10 cellular contexts compared by ENCODE assay signal in genomic region chr18:2969695-2970094, GRCh38. TPM values are rescaled to one million over a fixed set of nuclear protein-coding genes. Genes with fewer than 3 reads are reported as not detected.
DNase-seq lines count a peak whose midpoint lies in the region; ATAC-seq and TF ChIP-seq lines count a peak whose summit lies in the region.
"Had no signal": no experiment of that assay in that cellular context is flagged by ENCODE, and none has a peak within 500 bp of the region (broad histone marks: within the 10 kb centered on the region; RNA-seq: fewer than 3 reads in every experiment).

No MANE protein-coding gene starts in this region.

- peaks cover 7% of the 10 kb centered on the region for H3K36me3 ChIP-seq in CD4-positive, CD25-positive, alpha-beta regulatory T cell (ENCODE audit: control insufficient read depth, insufficient read depth, low read length)
- H3K36me3 ChIP-seq in Loucy (ENCODE audit: insufficient read depth, low read length), result no peaks in the 10 kb centered on the region
- H3K36me3 ChIP-seq: left ventricle myocardium inferior had no signal

- no peaks in the 10 kb centered on the region for H3K9me2 ChIP-seq in Loucy (replicated peaks; ENCODE audit: low read depth, low read length)

- peaks cover 12% of the 10 kb centered on the region for H3K36me3 Mint-ChIP-seq in CD4-positive, CD25-positive, alpha-beta regulatory T cell
- peaks cover 65% of the 10 kb centered on the region for H3K36me3 Mint-ChIP-seq in activated naive CD8-positive, alpha-beta T cell treated with anti-CD3 and anti-CD28 coated beads for 36 hours
- H3K36me3 Mint-ChIP-seq in natural killer cell treated with Interleukin-12 subunit alpha and Interleukin-12 subunit beta and Interleukin-15 and Interleukin-18, amount 100 ng/mL, for 72 hours, result no peaks in the 10 kb centered on the region
- H3K36me3 Mint-ChIP-seq in glutamatergic neuron (ENCODE audit: unreplicated experiment), result no peaks in the 10 kb centered on the region

- peaks cover 19% of the 10 kb centered on the region for H4K20me1 ChIP-seq in Loucy (ENCODE audit: insufficient read depth, low read length, poor library complexity, severe bottlenecking)

- no peaks in the 10 kb centered on the region for H3K27me3 Mint-ChIP-seq in CD4-positive, CD25-positive, alpha-beta regulatory T cell
- H3K27me3 Mint-ChIP-seq in activated naive CD8-positive, alpha-beta T cell treated with anti-CD3 and anti-CD28 coated beads for 36 hours, result no peaks in the 10 kb centered on the region
- H3K27me3 Mint-ChIP-seq in natural killer cell treated with Interleukin-12 subunit alpha and Interleukin-12 subunit beta and Interleukin-15 and Interleukin-18, amount 100 ng/mL, for 72 hours, result no peaks in the 10 kb centered on the region
- no peaks in the 10 kb centered on the region for H3K27me3 Mint-ChIP-seq in glutamatergic neuron (ENCODE audit: unreplicated experiment)

- H3K4me1 Mint-ChIP-seq in CD4-positive, CD25-positive, alpha-beta regulatory T cell, result peaks cover 38 to 99% (median 73%) of the 10 kb centered on the region in 4 donors
- peaks cover 82% of the 10 kb centered on the region for H3K4me1 Mint-ChIP-seq in activated naive CD8-positive, alpha-beta T cell treated with anti-CD3 and anti-CD28 coated beads for 36 hours
- H3K4me1 Mint-ChIP-seq in natural killer cell treated with Interleukin-12 subunit alpha and Interleukin-12 subunit beta and Interleukin-15 and Interleukin-18, amount 100 ng/mL, for 72 hours (ENCODE audit: low read depth in 2 of 2), result peaks cover 69 to 71% of the 10 kb centered on the region in 2 donors
- H3K4me1 Mint-ChIP-seq in glutamatergic neuron (ENCODE audit: low read depth, unreplicated experiment), result peaks cover 22% of the 10 kb centered on the region

- peak overlapping the region; percentile 44 for H3K9ac ChIP-seq in Loucy (ENCODE audit: low read depth, low read length, poor library complexity, severe bottlenecking)

- DNase-seq in CD4-positive, CD25-positive, alpha-beta regulatory T cell, result peak in 1 of 3 donors; percentile 65
- no peak for DNase-seq in activated naive CD8-positive, alpha-beta T cell treated with anti-CD3 and anti-CD28 coated beads for 36 hours
- no peak for DNase-seq in natural killer cell treated with Interleukin-12 subunit alpha and Interleukin-12 subunit beta and Interleukin-15 and Interleukin-18, amount 100 ng/mL, for 72 hours (ENCODE audit: low spot score)
- DNase-seq in NCI-H82 treated with DMSO at 0.1 percent for 48 hours (lab: John Stamatoyannopoulos, UW; ENCODE audit: unreplicated experiment), result no peak
- DNase-seq in glutamatergic neuron, result no peak
- no peak for DNase-seq in SIG-M5 treated with dmso at 0.1 percent for 504 hours (lab: John Stamatoyannopoulos, UW; ENCODE audit: unreplicated experiment)
- DNase-seq: central memory CD4-positive, alpha-beta T cell; left ventricle myocardium inferior had no signal

- peaks cover 93% of the 10 kb centered on the region for H3K4me1 ChIP-seq in CD4-positive, CD25-positive, alpha-beta regulatory T cell (ENCODE audit: control insufficient read depth, insufficient read depth, low read length, poor library complexity, severe bottlenecking)
- peaks cover 74% of the 10 kb centered on the region for H3K4me1 ChIP-seq in Loucy (ENCODE audit: insufficient read depth, low read length, poor library complexity, severe bottlenecking)

- no peaks in the 10 kb centered on the region for H3K9me3 ChIP-seq in CD4-positive, CD25-positive, alpha-beta regulatory T cell (ENCODE audit: control insufficient read depth in 2 of 2, low read length in 2 of 2)
- no peaks in the 10 kb centered on the region for H3K9me3 ChIP-seq in Loucy (ENCODE audit: insufficient read depth, low read depth, low read length)
- H3K9me3 ChIP-seq: left ventricle myocardium inferior had no signal

- H3F3A ChIP-seq in Loucy (ENCODE audit: low read depth), result no peaks in the 10 kb centered on the region

- H3K4me2 ChIP-seq in Loucy (ENCODE audit: low read depth, low read length, poor library complexity, severe bottlenecking), result peak overlapping the region; percentile 68

- peak overlapping the region; percentile 79 to 86 (median 84) for H3K4me3 Mint-ChIP-seq in CD4-positive, CD25-positive, alpha-beta regulatory T cell
- H3K4me3 Mint-ChIP-seq in activated naive CD8-positive, alpha-beta T cell treated with anti-CD3 and anti-CD28 coated beads for 36 hours, result peak overlapping the region; percentile 20
- H3K4me3 Mint-ChIP-seq in natural killer cell treated with Interleukin-12 subunit alpha and Interleukin-12 subunit beta and Interleukin-15 and Interleukin-18, amount 100 ng/mL, for 72 hours, result peak overlapping the region; percentile 84
- no peak overlapping the region for H3K4me3 Mint-ChIP-seq in glutamatergic neuron (ENCODE audit: unreplicated experiment)

- H3K9me3 Mint-ChIP-seq in CD4-positive, CD25-positive, alpha-beta regulatory T cell, result no peaks in the 10 kb centered on the region
- H3K9me3 Mint-ChIP-seq in activated naive CD8-positive, alpha-beta T cell treated with anti-CD3 and anti-CD28 coated beads for 36 hours, result no peaks in the 10 kb centered on the region
- no peaks in the 10 kb centered on the region for H3K9me3 Mint-ChIP-seq in natural killer cell treated with Interleukin-12 subunit alpha and Interleukin-12 subunit beta and Interleukin-15 and Interleukin-18, amount 100 ng/mL, for 72 hours
- no peaks in the 10 kb centered on the region for H3K9me3 Mint-ChIP-seq in glutamatergic neuron (ENCODE audit: unreplicated experiment)

- ATAC-seq in CD4-positive, CD25-positive, alpha-beta regulatory T cell (ENCODE audit: low read depth in 2 of 2), result no peak
- ATAC-seq in natural killer cell treated with Interleukin-12 subunit alpha and Interleukin-12 subunit beta and Interleukin-15 and Interleukin-18, amount 100 ng/mL, for 72 hours, result no peak
- no peak for ATAC-seq in GM19324 (IDR thresholded peaks at IDR 0.05; ENCODE audit: low FRiP score, unreplicated experiment)

- peak overlapping the region; percentile 92 to 99 (median 95) for H3K27ac Mint-ChIP-seq in CD4-positive, CD25-positive, alpha-beta regulatory T cell
- peak overlapping the region; percentile 94 for H3K27ac Mint-ChIP-seq in activated naive CD8-positive, alpha-beta T cell treated with anti-CD3 and anti-CD28 coated beads for 36 hours
- H3K27ac Mint-ChIP-seq in natural killer cell treated with Interleukin-12 subunit alpha and Interleukin-12 subunit beta and Interleukin-15 and Interleukin-18, amount 100 ng/mL, for 72 hours, result peak overlapping the region; percentile 95 to 98
- H3K27ac Mint-ChIP-seq in glutamatergic neuron (ENCODE audit: unreplicated experiment), result no peak overlapping the region

- H3K27me3 ChIP-seq in CD4-positive, CD25-positive, alpha-beta regulatory T cell (ENCODE audit: control insufficient read depth, insufficient read depth, low read length), result no peaks in the 10 kb centered on the region
- H3K27me3 ChIP-seq in Loucy (ENCODE audit: insufficient read depth, low read length, poor library complexity, severe bottlenecking), result no peaks in the 10 kb centered on the region

- H3K79me2 ChIP-seq in Loucy (ENCODE audit: insufficient read depth, low read length), result peaks cover 100% of the 10 kb centered on the region

- H2AFZ ChIP-seq in Loucy (ENCODE audit: low read length), result no peak overlapping the region

- TF ChIP-seq CTCF in Loucy (conservative IDR thresholded peaks at IDR 0.05; ENCODE audit: low read length), result no peak
- TF ChIP-seq CTCF in glutamatergic neuron (IDR thresholded peaks at IDR 0.05; ENCODE audit: partially characterized antibody, unreplicated experiment), result no peak

- peak overlapping the region; percentile 96 for H3K27ac ChIP-seq in CD4-positive, CD25-positive, alpha-beta regulatory T cell (ENCODE audit: insufficient read depth, low read length, poor library complexity, severe bottlenecking)
- H3K27ac ChIP-seq: left ventricle myocardium inferior had no signal

- peak overlapping the region; percentile 88 for H3K4me3 ChIP-seq in CD4-positive, CD25-positive, alpha-beta regulatory T cell (ENCODE audit: low read depth, low read length)
- peak overlapping the region; percentile 41 for H3K4me3 ChIP-seq in Loucy (ENCODE audit: low read length, poor library complexity, severe bottlenecking)
- H3K4me3 ChIP-seq: left ventricle myocardium inferior had no signal

RNA-seq across cellular contexts. Expression of gene LPIN2, which starts 43.2 kb away (rescaled TPM):
- 61.2 TPM for total RNA-seq in CD4-positive, CD25-positive, alpha-beta regulatory T cell
- 10 to 100 TPM; 39.3 to 52.7 (median 44.8) TPM for polyA plus RNA-seq in CD4-positive, CD25-positive, alpha-beta regulatory T cell
- 10 to 100 TPM; 56.1 to 61.5 TPM for total RNA-seq in activated naive CD8-positive, alpha-beta T cell treated with anti-CD3 and anti-CD28 coated beads for 36 hours
- total RNA-seq in natural killer cell treated with Interleukin-12 subunit alpha and Interleukin-12 subunit beta and Interleukin-15 and Interleukin-18, amount 100 ng/mL, for 72 hours, result 10 to 100 TPM; 57.8 to 80.3 TPM
- 7.6 TPM for total RNA-seq in glutamatergic neuron (ENCODE audit: unreplicated experiment)
